Comparison of ENCODE assay signal across 1 cellular context in the genomic region with DNA sequence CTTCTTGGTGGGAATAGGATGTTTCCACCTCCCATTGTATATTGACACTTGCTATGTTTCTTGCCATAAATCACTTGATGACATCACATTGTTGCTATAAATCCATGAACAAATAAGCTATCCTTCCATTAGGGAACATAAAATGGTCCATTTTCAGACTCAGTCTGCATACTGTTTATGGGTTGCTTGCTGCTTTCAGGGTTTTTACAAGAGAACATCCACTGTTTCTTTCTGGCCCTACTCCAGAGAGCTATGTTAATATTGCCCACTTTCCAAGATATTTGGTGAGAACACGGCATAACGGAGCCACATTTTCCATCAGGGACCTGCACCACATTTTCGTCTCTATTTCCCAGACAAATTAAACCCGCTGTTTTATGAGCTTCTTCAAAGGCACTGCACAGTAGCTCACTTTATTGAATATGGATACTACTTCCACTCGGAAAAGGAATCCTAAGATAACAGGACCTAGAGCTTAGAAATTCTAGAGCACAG.
TF ChIP-seq lines count a peak whose summit lies in the region.

No MANE protein-coding gene starts in this region.

TF ChIP-seq in HEK293, 187 proteins besides CTCF, POLR2A, EP300 and RAD21 (continued from another document and continues in another):
- TF ChIP-seq, protein P1, sequence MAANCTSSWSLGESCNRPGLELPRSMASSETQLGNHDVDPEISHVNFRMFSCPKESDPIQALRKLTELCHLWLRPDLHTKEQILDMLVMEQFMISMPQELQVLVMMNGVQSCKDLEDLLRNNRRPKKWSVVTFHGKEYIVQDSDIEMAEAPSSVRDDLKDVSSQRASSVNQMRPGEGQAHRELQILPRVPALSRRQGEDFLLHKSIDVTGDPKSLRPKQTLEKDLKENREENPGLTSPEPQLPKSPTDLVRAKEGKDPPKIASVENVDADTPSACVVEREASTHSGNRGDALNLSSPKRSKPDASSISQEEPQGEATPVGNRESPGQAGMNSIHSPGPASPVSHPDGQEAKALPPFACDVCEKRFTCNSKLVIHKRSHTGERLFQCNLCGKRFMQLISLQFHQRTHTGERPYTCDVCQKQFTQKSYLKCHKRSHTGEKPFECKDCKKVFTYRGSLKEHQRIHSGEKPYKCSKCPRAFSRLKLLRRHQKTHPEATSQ (tag by site-specific recombination; IDR thresholded peaks at IDR 0.05), result no peak
- TF ChIP-seq, protein P2, sequence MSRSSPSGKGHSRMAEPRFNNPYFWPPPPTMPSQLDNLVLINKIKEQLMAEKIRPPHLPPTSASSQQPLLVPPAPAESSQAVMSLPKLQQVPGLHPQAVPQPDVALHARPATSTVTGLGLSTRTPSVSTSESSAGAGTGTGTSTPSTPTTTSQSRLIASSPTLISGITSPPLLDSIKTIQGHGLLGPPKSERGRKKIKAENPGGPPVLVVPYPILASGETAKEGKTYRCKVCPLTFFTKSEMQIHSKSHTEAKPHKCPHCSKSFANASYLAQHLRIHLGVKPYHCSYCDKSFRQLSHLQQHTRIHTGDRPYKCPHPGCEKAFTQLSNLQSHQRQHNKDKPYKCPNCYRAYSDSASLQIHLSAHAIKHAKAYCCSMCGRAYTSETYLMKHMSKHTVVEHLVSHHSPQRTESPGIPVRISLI (tag by site-specific recombination; IDR thresholded peaks at IDR 0.05), result no peak
- TF ChIP-seq, protein P3, sequence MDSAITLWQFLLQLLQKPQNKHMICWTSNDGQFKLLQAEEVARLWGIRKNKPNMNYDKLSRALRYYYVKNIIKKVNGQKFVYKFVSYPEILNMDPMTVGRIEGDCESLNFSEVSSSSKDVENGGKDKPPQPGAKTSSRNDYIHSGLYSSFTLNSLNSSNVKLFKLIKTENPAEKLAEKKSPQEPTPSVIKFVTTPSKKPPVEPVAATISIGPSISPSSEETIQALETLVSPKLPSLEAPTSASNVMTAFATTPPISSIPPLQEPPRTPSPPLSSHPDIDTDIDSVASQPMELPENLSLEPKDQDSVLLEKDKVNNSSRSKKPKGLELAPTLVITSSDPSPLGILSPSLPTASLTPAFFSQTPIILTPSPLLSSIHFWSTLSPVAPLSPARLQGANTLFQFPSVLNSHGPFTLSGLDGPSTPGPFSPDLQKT (IDR thresholded peaks at IDR 0.05; ENCODE audit: borderline replicate concordance, low read depth, low read length), result no peak
- TF ChIP-seq, protein P4, sequence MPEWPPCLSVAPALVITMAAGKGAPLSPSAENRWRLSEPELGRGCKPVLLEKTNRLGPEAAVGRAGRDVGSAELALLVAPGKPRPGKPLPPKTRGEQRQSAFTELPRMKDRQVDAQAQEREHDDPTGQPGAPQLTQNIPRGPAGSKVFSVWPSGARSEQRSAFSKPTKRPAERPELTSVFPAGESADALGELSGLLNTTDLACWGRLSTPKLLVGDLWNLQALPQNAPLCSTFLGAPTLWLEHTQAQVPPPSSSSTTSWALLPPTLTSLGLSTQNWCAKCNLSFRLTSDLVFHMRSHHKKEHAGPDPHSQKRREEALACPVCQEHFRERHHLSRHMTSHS (tag by site-specific recombination; IDR thresholded peaks at IDR 0.05), result peak; percentile 82
- no peak for TF ChIP-seq MEIS1 (CRISPR knock-in tag; IDR thresholded peaks at IDR 0.05; ENCODE audit: borderline replicate concordance)
- TF ChIP-seq ZNF239 (tag by site-specific recombination; IDR thresholded peaks at IDR 0.05), result no peak
- no peak for TF ChIP-seq MYNN (tag by site-specific recombination; IDR thresholded peaks at IDR 0.05; ENCODE audit: borderline replicate concordance)
- peak; percentile 79 for TF ChIP-seq GLIS1 (tag by site-specific recombination; IDR thresholded peaks at IDR 0.05)
- no peak for TF ChIP-seq ZNF558 (tag by site-specific recombination; IDR thresholded peaks at IDR 0.05)
- 0 out of 2 replicates have a peak, but pooled peaks have one; percentile 71 for TF ChIP-seq ZSCAN23 (tag by site-specific recombination; IDR thresholded peaks at IDR 0.05)
- TF ChIP-seq RBAK (tag by site-specific recombination; IDR thresholded peaks at IDR 0.05), result no peak
- no peak for TF ChIP-seq ZNF221 (tag by site-specific recombination; IDR thresholded peaks at IDR 0.05; ENCODE audit: borderline replicate concordance)
- TF ChIP-seq ZNF837 (tag by site-specific recombination; IDR thresholded peaks at IDR 0.05), result no peak
- TF ChIP-seq ZNF776 (tag by site-specific recombination; IDR thresholded peaks at IDR 0.05; ENCODE audit: borderline replicate concordance), result no peak
- TF ChIP-seq, protein P5, sequence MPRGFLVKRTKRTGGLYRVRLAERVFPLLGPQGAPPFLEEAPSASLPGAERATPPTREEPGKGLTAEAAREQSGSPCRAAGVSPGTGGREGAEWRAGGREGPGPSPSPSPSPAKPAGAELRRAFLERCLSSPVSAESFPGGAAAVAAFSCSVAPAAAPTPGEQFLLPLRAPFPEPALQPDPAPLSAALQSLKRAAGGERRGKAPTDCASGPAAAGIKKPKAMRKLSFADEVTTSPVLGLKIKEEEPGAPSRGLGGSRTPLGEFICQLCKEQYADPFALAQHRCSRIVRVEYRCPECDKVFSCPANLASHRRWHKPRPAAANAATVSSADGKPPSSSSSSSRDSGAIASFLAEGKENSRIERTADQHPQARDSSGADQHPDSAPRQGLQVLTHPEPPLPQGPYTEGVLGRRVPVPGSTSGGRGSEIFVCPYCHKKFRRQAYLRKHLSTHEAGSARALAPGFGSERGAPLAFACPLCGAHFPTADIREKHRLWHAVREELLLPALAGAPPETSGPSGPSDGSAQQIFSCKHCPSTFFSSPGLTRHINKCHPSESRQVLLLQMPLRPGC (tag by site-specific recombination; IDR thresholded peaks at IDR 0.05), result peak; percentile 81
- TF ChIP-seq ZBTB21 (tag by site-specific recombination; IDR thresholded peaks at IDR 0.05), result peak; percentile 82
- TF ChIP-seq ZNF549 (tag by site-specific recombination; IDR thresholded peaks at IDR 0.05), result no peak
- TF ChIP-seq, protein P6, sequence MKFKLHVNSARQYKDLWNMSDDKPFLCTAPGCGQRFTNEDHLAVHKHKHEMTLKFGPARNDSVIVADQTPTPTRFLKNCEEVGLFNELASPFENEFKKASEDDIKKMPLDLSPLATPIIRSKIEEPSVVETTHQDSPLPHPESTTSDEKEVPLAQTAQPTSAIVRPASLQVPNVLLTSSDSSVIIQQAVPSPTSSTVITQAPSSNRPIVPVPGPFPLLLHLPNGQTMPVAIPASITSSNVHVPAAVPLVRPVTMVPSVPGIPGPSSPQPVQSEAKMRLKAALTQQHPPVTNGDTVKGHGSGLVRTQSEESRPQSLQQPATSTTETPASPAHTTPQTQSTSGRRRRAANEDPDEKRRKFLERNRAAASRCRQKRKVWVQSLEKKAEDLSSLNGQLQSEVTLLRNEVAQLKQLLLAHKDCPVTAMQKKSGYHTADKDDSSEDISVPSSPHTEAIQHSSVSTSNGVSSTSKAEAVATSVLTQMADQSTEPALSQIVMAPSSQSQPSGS (tag by site-specific recombination; IDR thresholded peaks at IDR 0.05; ENCODE audit: low read depth), result peak; percentile 96
- no peak for TF ChIP-seq ZNF169 (tag by site-specific recombination; IDR thresholded peaks at IDR 0.05)
- peak; percentile 79 for TF ChIP-seq ZNF600 (tag by site-specific recombination; IDR thresholded peaks at IDR 0.05)
- TF ChIP-seq ZNF48 (tag by site-specific recombination; IDR thresholded peaks at IDR 0.05), result no peak
- TF ChIP-seq ZNF354C (tag by site-specific recombination; IDR thresholded peaks at IDR 0.05; ENCODE audit: borderline replicate concordance, low read depth), result no peak
- no peak for TF ChIP-seq ZNF175 (tag by site-specific recombination; IDR thresholded peaks at IDR 0.05)
- peak; percentile 73 for TF ChIP-seq KLF1 (tag by site-specific recombination; IDR thresholded peaks at IDR 0.05)
- TF ChIP-seq ZNF530 (tag by site-specific recombination; IDR thresholded peaks at IDR 0.05; ENCODE audit: low read depth), result no peak
- TF ChIP-seq ZNF664 (tag by site-specific recombination; IDR thresholded peaks at IDR 0.05), result peak; percentile 95
- TF ChIP-seq SCRT2 (tag by site-specific recombination; IDR thresholded peaks at IDR 0.05), result no peak
- no peak for TF ChIP-seq ZNF830 (tag by site-specific recombination; IDR thresholded peaks at IDR 0.05; ENCODE audit: low read depth)
- no peak for TF ChIP-seq ZNF701 (tag by site-specific recombination; IDR thresholded peaks at IDR 0.05)
- TF ChIP-seq HOXC10 (CRISPR knock-in tag; IDR thresholded peaks at IDR 0.05), result no peak
- TF ChIP-seq ZNF660 (tag by site-specific recombination; IDR thresholded peaks at IDR 0.05), result 0 out of 2 replicates have a peak, but pooled peaks have one; percentile 49
- 0 out of 2 replicates have a peak, but pooled peaks have one; percentile 23 for TF ChIP-seq ZBTB17 (tag by site-specific recombination; IDR thresholded peaks at IDR 0.05)
- TF ChIP-seq ZNF555 (tag by site-specific recombination; conservative IDR thresholded peaks at IDR 0.05), result no peak
- peak; percentile 92 for TF ChIP-seq OSR2 (tag by site-specific recombination; IDR thresholded peaks at IDR 0.05)
- TF ChIP-seq IKZF3 (tag by site-specific recombination; IDR thresholded peaks at IDR 0.05), result peak; percentile 38; the same call in 1 of the 2 replicates
- TF ChIP-seq ZNF324 (tag by site-specific recombination; IDR thresholded peaks at IDR 0.05), result no peak
- TF ChIP-seq ZNF157 (tag by site-specific recombination; IDR thresholded peaks at IDR 0.05), result no peak
- TF ChIP-seq, protein P7, sequence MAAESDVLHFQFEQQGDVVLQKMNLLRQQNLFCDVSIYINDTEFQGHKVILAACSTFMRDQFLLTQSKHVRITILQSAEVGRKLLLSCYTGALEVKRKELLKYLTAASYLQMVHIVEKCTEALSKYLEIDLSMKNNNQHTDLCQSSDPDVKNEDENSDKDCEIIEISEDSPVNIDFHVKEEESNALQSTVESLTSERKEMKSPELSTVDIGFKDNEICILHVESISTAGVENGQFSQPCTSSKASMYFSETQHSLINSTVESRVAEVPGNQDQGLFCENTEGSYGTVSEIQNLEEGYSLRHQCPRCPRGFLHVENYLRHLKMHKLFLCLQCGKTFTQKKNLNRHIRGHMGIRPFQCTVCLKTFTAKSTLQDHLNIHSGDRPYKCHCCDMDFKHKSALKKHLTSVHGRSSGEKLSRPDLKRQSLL (tag by site-specific recombination; IDR thresholded peaks at IDR 0.05), result peak; percentile 97
- peak; percentile 46; the same call in 1 of the 2 replicates for TF ChIP-seq ZNF146 (tag by site-specific recombination; IDR thresholded peaks at IDR 0.05)
- TF ChIP-seq ZNF560 (tag by site-specific recombination; IDR thresholded peaks at IDR 0.05; ENCODE audit: borderline replicate concordance), result no peak
- no peak for TF ChIP-seq ZNF266 (tag by site-specific recombination; IDR thresholded peaks at IDR 0.05; ENCODE audit: low read depth)
- peak; percentile 88 for TF ChIP-seq MZF1 (tag by site-specific recombination; IDR thresholded peaks at IDR 0.05; ENCODE audit: borderline replicate concordance)
- 0 out of 2 replicates have a peak, but pooled peaks have one; percentile 41 for TF ChIP-seq ZFP3 (tag by site-specific recombination; IDR thresholded peaks at IDR 0.05; ENCODE audit: low read depth)
- 0 out of 2 replicates have a peak, but pooled peaks have one; percentile 47 for TF ChIP-seq KLF16 (tag by site-specific recombination; IDR thresholded peaks at IDR 0.05)
- no peak for TF ChIP-seq SETDB1 (IDR thresholded peaks at IDR 0.05; ENCODE audit: insufficient read length, low read length)
- TF ChIP-seq, protein P8, sequence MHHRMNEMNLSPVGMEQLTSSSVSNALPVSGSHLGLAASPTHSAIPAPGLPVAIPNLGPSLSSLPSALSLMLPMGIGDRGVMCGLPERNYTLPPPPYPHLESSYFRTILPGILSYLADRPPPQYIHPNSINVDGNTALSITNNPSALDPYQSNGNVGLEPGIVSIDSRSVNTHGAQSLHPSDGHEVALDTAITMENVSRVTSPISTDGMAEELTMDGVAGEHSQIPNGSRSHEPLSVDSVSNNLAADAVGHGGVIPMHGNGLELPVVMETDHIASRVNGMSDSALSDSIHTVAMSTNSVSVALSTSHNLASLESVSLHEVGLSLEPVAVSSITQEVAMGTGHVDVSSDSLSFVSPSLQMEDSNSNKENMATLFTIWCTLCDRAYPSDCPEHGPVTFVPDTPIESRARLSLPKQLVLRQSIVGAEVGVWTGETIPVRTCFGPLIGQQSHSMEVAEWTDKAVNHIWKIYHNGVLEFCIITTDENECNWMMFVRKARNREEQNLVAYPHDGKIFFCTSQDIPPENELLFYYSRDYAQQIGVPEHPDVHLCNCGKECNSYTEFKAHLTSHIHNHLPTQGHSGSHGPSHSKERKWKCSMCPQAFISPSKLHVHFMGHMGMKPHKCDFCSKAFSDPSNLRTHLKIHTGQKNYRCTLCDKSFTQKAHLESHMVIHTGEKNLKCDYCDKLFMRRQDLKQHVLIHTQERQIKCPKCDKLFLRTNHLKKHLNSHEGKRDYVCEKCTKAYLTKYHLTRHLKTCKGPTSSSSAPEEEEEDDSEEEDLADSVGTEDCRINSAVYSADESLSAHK (tag by site-specific recombination; IDR thresholded peaks at IDR 0.05), result peak; percentile 96
- TF ChIP-seq TRIM28 (IDR thresholded peaks at IDR 0.05; ENCODE audit: borderline replicate concordance, low read length), result peak; percentile 94
- TF ChIP-seq, protein P9, sequence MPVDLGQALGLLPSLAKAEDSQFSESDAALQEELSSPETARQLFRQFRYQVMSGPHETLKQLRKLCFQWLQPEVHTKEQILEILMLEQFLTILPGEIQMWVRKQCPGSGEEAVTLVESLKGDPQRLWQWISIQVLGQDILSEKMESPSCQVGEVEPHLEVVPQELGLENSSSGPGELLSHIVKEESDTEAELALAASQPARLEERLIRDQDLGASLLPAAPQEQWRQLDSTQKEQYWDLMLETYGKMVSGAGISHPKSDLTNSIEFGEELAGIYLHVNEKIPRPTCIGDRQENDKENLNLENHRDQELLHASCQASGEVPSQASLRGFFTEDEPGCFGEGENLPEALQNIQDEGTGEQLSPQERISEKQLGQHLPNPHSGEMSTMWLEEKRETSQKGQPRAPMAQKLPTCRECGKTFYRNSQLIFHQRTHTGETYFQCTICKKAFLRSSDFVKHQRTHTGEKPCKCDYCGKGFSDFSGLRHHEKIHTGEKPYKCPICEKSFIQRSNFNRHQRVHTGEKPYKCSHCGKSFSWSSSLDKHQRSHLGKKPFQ (tag by site-specific recombination; IDR thresholded peaks at IDR 0.05), result peak; percentile 100
- TF ChIP-seq ZNF184 (tag by site-specific recombination; IDR thresholded peaks at IDR 0.05), result no peak
- peak; percentile 99 for TF ChIP-seq SP7 (tag by site-specific recombination; IDR thresholded peaks at IDR 0.05)
- TF ChIP-seq ZNF341 (tag by site-specific recombination; IDR thresholded peaks at IDR 0.05; ENCODE audit: low read depth), result no peak
- TF ChIP-seq, protein P10, sequence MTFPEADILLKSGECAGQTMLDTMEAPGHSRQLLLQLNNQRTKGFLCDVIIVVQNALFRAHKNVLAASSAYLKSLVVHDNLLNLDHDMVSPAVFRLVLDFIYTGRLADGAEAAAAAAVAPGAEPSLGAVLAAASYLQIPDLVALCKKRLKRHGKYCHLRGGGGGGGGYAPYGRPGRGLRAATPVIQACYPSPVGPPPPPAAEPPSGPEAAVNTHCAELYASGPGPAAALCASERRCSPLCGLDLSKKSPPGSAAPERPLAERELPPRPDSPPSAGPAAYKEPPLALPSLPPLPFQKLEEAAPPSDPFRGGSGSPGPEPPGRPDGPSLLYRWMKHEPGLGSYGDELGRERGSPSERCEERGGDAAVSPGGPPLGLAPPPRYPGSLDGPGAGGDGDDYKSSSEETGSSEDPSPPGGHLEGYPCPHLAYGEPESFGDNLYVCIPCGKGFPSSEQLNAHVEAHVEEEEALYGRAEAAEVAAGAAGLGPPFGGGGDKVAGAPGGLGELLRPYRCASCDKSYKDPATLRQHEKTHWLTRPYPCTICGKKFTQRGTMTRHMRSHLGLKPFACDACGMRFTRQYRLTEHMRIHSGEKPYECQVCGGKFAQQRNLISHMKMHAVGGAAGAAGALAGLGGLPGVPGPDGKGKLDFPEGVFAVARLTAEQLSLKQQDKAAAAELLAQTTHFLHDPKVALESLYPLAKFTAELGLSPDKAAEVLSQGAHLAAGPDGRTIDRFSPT (tag by site-specific recombination; IDR thresholded peaks at IDR 0.05), result peak; percentile 78
- TF ChIP-seq ZIC2 (tag by site-specific recombination; IDR thresholded peaks at IDR 0.05), result peak; percentile 97
